9 cellular contexts compared by ENCODE assay signal in the genomic region with DNA sequence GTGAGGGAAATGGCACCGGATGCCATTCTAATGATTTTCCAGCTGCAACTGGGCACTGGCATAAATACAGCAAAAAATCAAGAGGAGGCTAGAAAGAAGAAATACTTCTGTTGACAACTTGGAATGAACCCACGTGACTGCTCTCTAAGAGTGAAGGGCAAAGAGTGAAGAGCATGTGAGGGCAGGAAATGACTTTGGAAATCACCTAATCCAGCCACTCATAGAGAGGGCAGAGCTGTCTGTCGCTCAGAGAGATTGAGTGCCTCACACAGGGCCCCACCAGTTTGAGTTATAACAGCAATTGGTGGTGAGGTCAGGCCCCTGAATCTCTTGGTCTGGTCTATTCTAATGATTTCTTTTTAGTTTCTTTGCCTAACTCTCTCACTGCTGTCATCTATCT. TPM values are rescaled to one million over a fixed set of nuclear protein-coding genes. Genes with fewer than 3 reads are reported as not detected.
DNase-seq lines count a peak whose midpoint lies in the region; ATAC-seq and TF ChIP-seq lines count a peak whose summit lies in the region.
"Had no signal": no experiment of that assay in that cellular context is flagged by ENCODE, and none has a peak within 500 bp of the region (broad histone marks: within the 10 kb centered on the region; RNA-seq: fewer than 3 reads in every experiment).

No MANE protein-coding gene starts in this region.

- H2BK12ac ChIP-seq in H9 (ENCODE audit: insufficient read length, low read depth, low read length), result no peak overlapping the region

- H3K79me1 ChIP-seq in H9 (ENCODE audit: insufficient read depth, low read depth, low read length, poor library complexity, severe bottlenecking), result no peaks in the 10 kb centered on the region

- H3K9me3 Mint-ChIP-seq in neural progenitor cell, result peaks cover 11% of the 10 kb centered on the region
- no peaks in the 10 kb centered on the region for H3K9me3 Mint-ChIP-seq in H9

- H3K27ac Mint-ChIP-seq in neural progenitor cell (peak overlapping the region; percentile 95), H9 (no peak overlapping the region)

- peak; percentile 78 for DNase-seq in activated effector memory CD4-positive, alpha-beta T cell treated with anti-CD3 and anti-CD28 coated beads, Interleukin-2, amount 50 U/mL, for 16 hours
- DNase-seq in neural progenitor cell (ENCODE audit: low spot score) (no peak), hypothalamus (lab: John Stamatoyannopoulos, UW) (no peak), H9 (no peak), GM03348 (ENCODE audit: low spot score) (no peak), RPMI8226 (no peak)

- no peak overlapping the region for H4K8ac ChIP-seq in H9 (replicated peaks; ENCODE audit: insufficient read length, low read depth, low read length)

- H3K4me1 Mint-ChIP-seq in neural progenitor cell, result peaks cover 42% of the 10 kb centered on the region
- peaks cover 24 to 27% of the 10 kb centered on the region in 2 experiments for H3K4me1 Mint-ChIP-seq in H9

- no peaks in the 10 kb centered on the region for H3K36me3 ChIP-seq in neural progenitor cell

- no peaks in the 10 kb centered on the region for H3K9me3 ChIP-seq in neural progenitor cell (ENCODE audit: low read depth)
- H3K9me3 ChIP-seq in H9 (ENCODE audit: control insufficient read depth, low read depth, low read length), result no peaks in the 10 kb centered on the region

- H3K4me3 ChIP-seq in neural progenitor cell, result no peak overlapping the region

- no peak overlapping the region for H4K5ac ChIP-seq in H9 (ENCODE audit: insufficient read length, low read depth, low read length)

- peaks cover 32% of the 10 kb centered on the region for H3F3A ChIP-seq in neural progenitor cell (ENCODE audit: low read depth)

- peaks cover 10% of the 10 kb centered on the region for H3K23me2 ChIP-seq in H9 (ENCODE audit: insufficient read length, low read depth, low read length, poor library complexity, severe bottlenecking)

- no peak overlapping the region for H3K4me3 Mint-ChIP-seq in neural progenitor cell
- H3K4me3 Mint-ChIP-seq in H9, result no peak overlapping the region

- H2AK5ac ChIP-seq in H9 (ENCODE audit: insufficient read length, low read length), result no peak overlapping the region

- H3T11ph ChIP-seq in H9 (ENCODE audit: low read length), result no peak overlapping the region

- H3K9ac ChIP-seq in neural progenitor cell (no peak overlapping the region), H9 (ENCODE audit: extremely low read depth, insufficient read length, low read length) (no peak overlapping the region)

- no peak overlapping the region for H3K18ac ChIP-seq in H9 (ENCODE audit: insufficient read length, low read depth, low read length)

- H2AFZ ChIP-seq in neural progenitor cell (replicated peaks) (no peak overlapping the region), H9 (ENCODE audit: low read length) (no peak overlapping the region)

- H2BK20ac ChIP-seq in H9 (ENCODE audit: low read depth, low read length, poor library complexity, severe bottlenecking), result no peak overlapping the region

- H3K27me3 ChIP-seq in neural progenitor cell (no peaks in the 10 kb centered on the region), H9 (ENCODE audit: insufficient read depth, low read length) (no peaks in the 10 kb centered on the region)

- peak; percentile 43 for ATAC-seq in GM18508 (IDR thresholded peaks at IDR 0.05; ENCODE audit: insufficient read depth, unreplicated experiment)
- peak; percentile 32 for ATAC-seq in HG03460 (IDR thresholded peaks at IDR 0.05; ENCODE audit: unreplicated experiment)

- no peak overlapping the region for H3K4me2 ChIP-seq in neural progenitor cell
- H3K4me2 ChIP-seq in H9 (ENCODE audit: insufficient read depth, insufficient read length, low read length), result no peak overlapping the region

- no peak overlapping the region for H2BK120ac ChIP-seq in H9 (ENCODE audit: low read depth, low read length, poor library complexity, severe bottlenecking)

- no peak overlapping the region for H3K27ac ChIP-seq in neural progenitor cell
- no peak overlapping the region for H3K27ac ChIP-seq in H9 (ENCODE audit: insufficient read length, low read depth, low read length)
- H3K27ac ChIP-seq: VCaP had no signal

- no peak for TF ChIP-seq CTCF in neural progenitor cell (IDR thresholded peaks at IDR 0.05)
- TF ChIP-seq CTCF in H9 (conservative IDR thresholded peaks at IDR 0.05), result no peak

- H3K4ac ChIP-seq in H9 (ENCODE audit: low read depth, low read length), result no peak overlapping the region

- no peak overlapping the region for H4K91ac ChIP-seq in H9 (ENCODE audit: insufficient read length, low read depth, low read length)

- H3K79me2 ChIP-seq in neural progenitor cell (ENCODE audit: low read depth) (peaks cover under 1% of the 10 kb centered on the region), H9 (ENCODE audit: insufficient read depth, low read length) (no peaks in the 10 kb centered on the region)

- no peaks in the 10 kb centered on the region for H4K20me1 ChIP-seq in neural progenitor cell (ENCODE audit: low read depth)
- H4K20me1 ChIP-seq in H9 (ENCODE audit: control insufficient read depth, insufficient read depth, insufficient read length), result no peaks in the 10 kb centered on the region

- H2BK5ac ChIP-seq in H9 (ENCODE audit: insufficient read length, low read length), result no peak overlapping the region

- no peak overlapping the region for H3K23ac ChIP-seq in H9 (ENCODE audit: insufficient read length, low read depth, low read length)

- no peak overlapping the region for H3K56ac ChIP-seq in H9 (ENCODE audit: insufficient read length, low read depth, low read length)

- H3K4me1 ChIP-seq in neural progenitor cell, result peaks cover 25% of the 10 kb centered on the region
- H3K4me1 ChIP-seq in H9 (ENCODE audit: insufficient read depth, low read length), result peaks cover 1% of the 10 kb centered on the region; the same call in 1 of the 2 replicates

- no peak overlapping the region for H3K14ac ChIP-seq in H9 (ENCODE audit: insufficient read depth, low read length)

- WGBS in H9 (ENCODE audit: extremely low coverage, insufficient read length, low lambda C conversion rate), result no CpG with 5 or more reads among the region's 3 CpGs

- H3K27me3 Mint-ChIP-seq in neural progenitor cell (ENCODE audit: insufficient read depth, low read depth) (peaks cover 11% of the 10 kb centered on the region), H9 (ENCODE audit: low read depth) (no peaks in the 10 kb centered on the region)

- H3K36me3 Mint-ChIP-seq in neural progenitor cell (no peaks in the 10 kb centered on the region), H9 (ENCODE audit: insufficient read depth in 1 of 3, low read depth in 3 of 3) (no peaks in the 10 kb centered on the region)

- H2BK15ac ChIP-seq in H9 (ENCODE audit: low read depth, low read length), result no peak overlapping the region

RNA-seq across cellular contexts. Expression of gene NEDD9, which starts 3.9 kb away (rescaled TPM):
- total RNA-seq in neural progenitor cell (ENCODE audit: low replicate concordance) (4.9 and 8.2 TPM in 2 replicates), H9 (2021) (5.5 and 5.8 TPM in 2 replicates)
